In genomic region chr3:49017229-49017615, GRCh38 we compare ENCODE assay signal across 8 cellular contexts. TPM values are rescaled to one million over a fixed set of nuclear protein-coding genes. Genes with fewer than 3 reads are reported as not detected.
DNase-seq lines count a peak whose midpoint lies in the region; TF ChIP-seq lines count a peak whose summit lies in the region.

No MANE protein-coding gene starts in this region.

- DNase-seq in AG04449 (ENCODE audit: low read depth, low spot score) = no peak
- no peak for DNase-seq in HFF-Myc (ENCODE audit: extremely low read depth, low read depth)
- no peak for DNase-seq in brain microvascular endothelial cell
- no peak for DNase-seq in mesothelial cell of epicardium (ENCODE audit: low spot score in 2 of 2, unreplicated experiment in 2 of 2)
- no peak for DNase-seq in KBM-7
- no peak for DNase-seq in NCI-H146 treated with DMSO at 0.1 percent for 48 hours (lab: John Stamatoyannopoulos, UW; ENCODE audit: unreplicated experiment)
- DNase-seq in dermis blood vessel endothelial cell = no peak
- DNase-seq in Ammon's horn (ENCODE audit: low spot score) = no peak

- TF ChIP-seq CTCF in AG04449 (IDR thresholded peaks at IDR 0.05; ENCODE audit: insufficient read depth, low read length, missing control alignments) = no peak
- TF ChIP-seq CTCF in HFF-Myc (IDR thresholded peaks at IDR 0.05; ENCODE audit: low read depth, low read length, missing control alignments) = no peak
- TF ChIP-seq CTCF in brain microvascular endothelial cell (IDR thresholded peaks at IDR 0.05; ENCODE audit: low read depth, low read length, missing control alignments) = no peak
- no peak for TF ChIP-seq CTCF in mesothelial cell of epicardium (IDR thresholded peaks at IDR 0.05; ENCODE audit: unreplicated experiment)

- POLR2A ChIA-PET in AG04449 (lab: Yijun Ruan, JAX) = interaction anchor here (0.5 to 4.4 kb wide), 4 partner anchors 9 to 433 kb away, joined by 3 to 51 read pairs (median 11); partner anchors contain the start of genes IMPDH2 and WDR6

- H3K27ac Mint-ChIP-seq in mesothelial cell of epicardium = peak overlapping the region; percentile 43

- peaks cover 24% of the 10 kb centered on the region for H3K4me1 Mint-ChIP-seq in mesothelial cell of epicardium

- peaks cover 39% of the 10 kb centered on the region for H3K36me3 ChIP-seq in brain microvascular endothelial cell (replicated peaks)

- CTCF ChIA-PET in AG04449 (lab: Yijun Ruan, JAX) = interaction anchor here (1.4 to 9.8 kb wide), 3 partner anchors 10 to 29 kb away, joined by 3 to 95 read pairs (median 14); partner anchors contain the start of gene WDR6

- no peak overlapping the region for H3K27ac ChIP-seq in brain microvascular endothelial cell

- no peaks in the 10 kb centered on the region for H3K27me3 Mint-ChIP-seq in mesothelial cell of epicardium (ENCODE audit: low read depth)

- peaks cover 11% of the 10 kb centered on the region for H3K36me3 Mint-ChIP-seq in mesothelial cell of epicardium

- no peaks in the 10 kb centered on the region for H3K9me3 Mint-ChIP-seq in mesothelial cell of epicardium

- peak overlapping the region; percentile 94 for H3K4me3 Mint-ChIP-seq in mesothelial cell of epicardium

- no peaks in the 10 kb centered on the region for H3K27me3 ChIP-seq in brain microvascular endothelial cell (replicated peaks)

- in situ Hi-C loops in brain microvascular endothelial cell (cut with HindIII; ENCODE audit: low pct_ligation_motif_present, low sequenced_read_pairs) = no loop called here
- in situ Hi-C loops in KBM-7 (cut with MboI; ENCODE audit: low pct_unique_long_range_greater_than_20kb, low sequenced_read_pairs) = no loop called here

- H3K4me3 ChIP-seq in AG04449 (ENCODE audit: low read depth, low read length) (peak overlapping the region; percentile 79), HFF-Myc (replicated peaks; ENCODE audit: low read depth, low read length) (peak overlapping the region; percentile 72), brain microvascular endothelial cell (ENCODE audit: low read depth, low read length) (peak overlapping the region; percentile 77)

RNA-seq across cellular contexts. Expression of gene DALRD3, which starts 1.2 kb away (rescaled TPM):
- 22.1 to 24.2 TPM (median 23.4 TPM) in 3 replicates for total RNA-seq in mesothelial cell of epicardium
- total RNA-seq in dermis blood vessel endothelial cell = 45.1 and 47.5 TPM in 2 replicates

RNA-seq across cellular contexts. Expression of gene NDUFAF3, which starts 4.7 kb away (rescaled TPM):
- total RNA-seq in mesothelial cell of epicardium (61.4 to 63.4 TPM (median 62.0 TPM) in 3 replicates), dermis blood vessel endothelial cell (66.4 and 74.0 TPM in 2 replicates)

RNA-seq across cellular contexts. Expression of gene WDR6, which starts 10.0 kb away (rescaled TPM):
- total RNA-seq in mesothelial cell of epicardium (384 to 409 TPM (median 396 TPM) in 3 replicates), dermis blood vessel endothelial cell (75.2 and 86.3 TPM in 2 replicates)

RNA-seq across cellular contexts. Expression of gene IMPDH2, which starts 12.0 kb away (rescaled TPM):
- 207 to 217 TPM (median 216 TPM) in 3 replicates for total RNA-seq in mesothelial cell of epicardium
- total RNA-seq in dermis blood vessel endothelial cell = 145 and 226 TPM in 2 replicates

RNA-seq across cellular contexts. Expression of gene P4HTM, which starts 27.2 kb away (rescaled TPM):
- total RNA-seq in mesothelial cell of epicardium = 57.9 to 59.9 TPM (median 58.4 TPM) in 3 replicates
- 12.1 and 16.5 TPM in 2 replicates for total RNA-seq in dermis blood vessel endothelial cell
